Comparison of ENCODE assay signal across 22 cellular contexts in the genomic region with DNA sequence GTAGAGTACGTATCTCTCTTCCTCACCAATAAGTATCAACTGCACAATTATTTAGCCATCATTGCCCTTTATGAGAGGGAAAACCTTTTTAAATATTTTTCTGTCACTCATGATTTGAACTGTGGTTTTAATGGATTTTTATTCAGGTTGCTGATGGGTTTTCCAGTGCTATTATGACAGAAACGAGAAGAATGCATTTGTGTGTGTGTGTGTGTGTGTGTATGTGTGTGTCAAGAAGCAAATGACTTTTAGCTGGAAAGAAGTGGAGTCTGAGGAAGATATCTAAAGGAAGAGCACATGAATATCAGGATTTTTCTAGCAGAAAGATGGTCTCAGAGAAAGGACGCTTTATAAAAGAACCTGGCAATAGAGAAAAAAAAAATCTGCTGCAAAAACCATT.
A peak's percentile ranks its signal among the peaks of the same experiment; 100 is the strongest.
DNase-seq lines count a peak whose midpoint lies in the region; ATAC-seq and TF ChIP-seq lines count a peak whose summit lies in the region.
"Had no signal": no experiment of that assay in that cellular context is flagged by ENCODE, and none has a peak within 500 bp of the region (broad histone marks: within the 10 kb centered on the region; RNA-seq: fewer than 3 reads in every experiment).

No MANE protein-coding gene starts in this region.

- H3K27me3 Mint-ChIP-seq in CD14-positive monocyte (ENCODE audit: low read depth in 3 of 3) (no peaks in the 10 kb centered on the region), neural progenitor cell (ENCODE audit: insufficient read depth, low read depth) (peaks cover under 1% of the 10 kb centered on the region), Calu3 (ENCODE audit: unreplicated experiment) (no peaks in the 10 kb centered on the region)
- H3K27me3 Mint-ChIP-seq in dendritic cell treated with granulocyte-macrophage colony-stimulating factor and Interleukin-4, amounts not matched to agents 40 ng/mL and 50 ng/mL, for 4 days: no peaks in the 10 kb centered on the region
- H3K27me3 Mint-ChIP-seq: CD4-positive, alpha-beta T cell had no signal

- H3K36me3 ChIP-seq in neural progenitor cell: no peaks in the 10 kb centered on the region
- H3K36me3 ChIP-seq: BE2C, BLaER1 had no signal

- no peak for TF ChIP-seq CTCF in CD14-positive monocyte (IDR thresholded peaks at IDR 0.05)
- TF ChIP-seq CTCF in neural progenitor cell (IDR thresholded peaks at IDR 0.05): no peak
- no peak for TF ChIP-seq CTCF in Calu3 (IDR thresholded peaks at IDR 0.05; ENCODE audit: unreplicated experiment)

- DNase-seq in CD14-positive monocyte (ENCODE audit: low spot score) (no peak), neural progenitor cell (ENCODE audit: low spot score) (no peak), retina (peak; percentile 65), Calu3 (no peak), NCI-H2196 (lab: John Stamatoyannopoulos, UW; ENCODE audit: unreplicated experiment) (no peak)
- DNase-seq: BE2C; C1 segment of cervical spinal cord; Caco-2; CD4-positive, alpha-beta T cell; CD8-positive, alpha-beta T cell; DMS 273 treated with DMSO at 0.1 percent for 48 hours; DMS153; DMS53; DMS79; DND-41; EL had no signal

- H3K36me3 Mint-ChIP-seq in CD14-positive monocyte (peaks cover 2% of the 10 kb centered on the region in 2 donors), neural progenitor cell (no peaks in the 10 kb centered on the region), Calu3 (ENCODE audit: insufficient read depth, unreplicated experiment) (no peaks in the 10 kb centered on the region)
- no peaks in the 10 kb centered on the region for H3K36me3 Mint-ChIP-seq in dendritic cell treated with granulocyte-macrophage colony-stimulating factor and Interleukin-4, amounts not matched to agents 40 ng/mL and 50 ng/mL, for 4 days (ENCODE audit: low read depth)

- H3K4me3 ChIP-seq in neural progenitor cell: no peak overlapping the region
- H3K4me3 ChIP-seq: A549, BLaER1, GM12878 had no signal

- no peak for ATAC-seq in HG03175 (IDR thresholded peaks at IDR 0.05; ENCODE audit: unreplicated experiment)
- ATAC-seq: A549; CD8-positive, alpha-beta T cell; GM12878 had no signal

- H3K9me3 Mint-ChIP-seq in CD14-positive monocyte (peaks cover 0 to 2% (median 0%) of the 10 kb centered on the region in 7 donors), neural progenitor cell (no peaks in the 10 kb centered on the region), Calu3 (ENCODE audit: low read depth, unreplicated experiment) (peaks cover 16% of the 10 kb centered on the region)
- H3K9me3 Mint-ChIP-seq in dendritic cell treated with granulocyte-macrophage colony-stimulating factor and Interleukin-4, amounts not matched to agents 40 ng/mL and 50 ng/mL, for 4 days: peaks cover 6% of the 10 kb centered on the region
- H3K9me3 Mint-ChIP-seq: CD8-positive, alpha-beta T cell had no signal

- CTCF ChIA-PET in Calu3 (lab: Charles Lee): no interaction called here

- H3K4me1 Mint-ChIP-seq in CD14-positive monocyte: peaks cover 40% of the 10 kb centered on the region
- H3K4me1 Mint-ChIP-seq in dendritic cell treated with granulocyte-macrophage colony-stimulating factor and Interleukin-4, amounts not matched to agents 40 ng/mL and 50 ng/mL, for 4 days (ENCODE audit: low read depth): peaks cover 32% of the 10 kb centered on the region
- peaks cover 5% of the 10 kb centered on the region for H3K4me1 Mint-ChIP-seq in neural progenitor cell
- no peaks in the 10 kb centered on the region for H3K4me1 Mint-ChIP-seq in Calu3 (ENCODE audit: low read depth, unreplicated experiment)

- H3K27me3 ChIP-seq in neural progenitor cell: no peaks in the 10 kb centered on the region
- H3K27me3 ChIP-seq: BE2C, BLaER1 had no signal

- H3K27ac Mint-ChIP-seq in CD14-positive monocyte (peak overlapping the region; percentile 47 to 88 (median 70)), neural progenitor cell (no peak overlapping the region), Calu3 (ENCODE audit: unreplicated experiment) (no peak overlapping the region)
- peak overlapping the region; percentile 62 for H3K27ac Mint-ChIP-seq in dendritic cell treated with granulocyte-macrophage colony-stimulating factor and Interleukin-4, amounts not matched to agents 40 ng/mL and 50 ng/mL, for 4 days
- H3K27ac Mint-ChIP-seq: CD4-positive, alpha-beta T cell; CD8-positive, alpha-beta T cell had no signal

- H3K9me3 ChIP-seq in neural progenitor cell (ENCODE audit: low read depth): no peaks in the 10 kb centered on the region
- H3K9me3 ChIP-seq: A549, BE2C, BLaER1, Caco-2 had no signal

- no peaks in the 10 kb centered on the region for H4K20me1 ChIP-seq in neural progenitor cell (ENCODE audit: low read depth)
- H4K20me1 ChIP-seq: BLaER1 had no signal

- H3F3A ChIP-seq in neural progenitor cell (ENCODE audit: low read depth): no peaks in the 10 kb centered on the region

- no TSS peak for BruUV-seq in Calu3 (replicated peaks; lab: Mats Ljungman, UMichigan)

- peaks cover 6% of the 10 kb centered on the region for H3K4me1 ChIP-seq in neural progenitor cell
- H3K4me1 ChIP-seq: A549, BE2C, BLaER1, Caco-2 had no signal

- H2AFZ ChIP-seq in neural progenitor cell (replicated peaks): peak overlapping the region; percentile 54

- H3K79me2 ChIP-seq in neural progenitor cell (ENCODE audit: low read depth): no peaks in the 10 kb centered on the region

- no peak overlapping the region for H3K9ac ChIP-seq in neural progenitor cell
- H3K9ac ChIP-seq: BLaER1 had no signal

- H3K4me2 ChIP-seq in neural progenitor cell: no peak overlapping the region
- H3K4me2 ChIP-seq: A549, BLaER1 had no signal

- no peak overlapping the region for H3K4me3 Mint-ChIP-seq in CD14-positive monocyte
- H3K4me3 Mint-ChIP-seq in dendritic cell treated with granulocyte-macrophage colony-stimulating factor and Interleukin-4, amounts not matched to agents 40 ng/mL and 50 ng/mL, for 4 days: no peak overlapping the region
- no peak overlapping the region for H3K4me3 Mint-ChIP-seq in neural progenitor cell
- H3K4me3 Mint-ChIP-seq in Calu3 (ENCODE audit: low read depth, unreplicated experiment): no peak overlapping the region
- H3K4me3 Mint-ChIP-seq: CD4-positive, alpha-beta T cell; CD8-positive, alpha-beta T cell had no signal

- intact Hi-C loops in CD14-positive monocyte (cut with micrococcal nuclease) (loop anchor here in 1 of 2 donors (10.0 kb wide), 1 partner anchor 343 kb away; no protein-coding TSS in a partner anchor), Calu3 (cut with micrococcal nuclease; ENCODE audit: unreplicated experiment) (no loop called here)
- intact Hi-C loops in dendritic cell treated with granulocyte-macrophage colony-stimulating factor and Interleukin-4, amounts not matched to agents 40 ng/mL and 50 ng/mL, for 4 days (cut with micrococcal nuclease): no loop called here

- no peak overlapping the region for H3K27ac ChIP-seq in neural progenitor cell
- H3K27ac ChIP-seq: 22Rv1, A549, BLaER1 had no signal

Comparison
In these comparisons a context has a peak if more than half of its experiments do, and no peak if none do; other contexts are left out.
1. H3K27ac Mint-ChIP-seq: peak in CD14-positive monocyte (7 of 7) and dendritic cell treated with granulocyte-macrophage colony-stimulating factor and Interleukin-4, amounts not matched to agents 40 ng/mL and 50 ng/mL, for 4 days (single experiment); none in neural progenitor cell (single experiment) and Calu3 (single experiment).